In genomic region chr20:9978395-9979004, GRCh38 we compare ENCODE assay signal across 8 cellular contexts. TPM values are rescaled to one million over a fixed set of nuclear protein-coding genes. Genes with fewer than 3 reads are reported as not detected.
DNase-seq lines count a peak whose midpoint lies in the region; ATAC-seq and TF ChIP-seq lines count a peak whose summit lies in the region.

No MANE protein-coding gene starts in this region.

- ATAC-seq in GM18502 (IDR thresholded peaks at IDR 0.05; ENCODE audit: poor library complexity, unreplicated experiment) (peak; percentile 98), HG02798 (IDR thresholded peaks at IDR 0.05; ENCODE audit: poor library complexity, unreplicated experiment) (peak; percentile 98)
- peak; percentile 94 to 97 for ATAC-seq in stimulated activated naive B cell treated with anti-CD40 and anti-IgM and Interleukin-4, amounts not matched to agents 10 μg/mL and 1 μg/mL and 100 μg/mL, for 72 hours (replicated peaks)

- DNase-seq in BJ (ENCODE audit: low read depth) (peak; percentile 49), NB4 (ENCODE audit: low read depth) (peak; percentile 80), SHP77 (lab: John Stamatoyannopoulos, UW) (peak; percentile 80 to 86), cardiac fibroblast (ENCODE audit: low read depth in 2 of 2) (peak; percentile 93), islet precursor cell (peak; percentile 65)
- peak; percentile 51 for DNase-seq in stimulated activated naive B cell treated with anti-CD40 and anti-IgM and Interleukin-4, amounts not matched to agents 10 μg/mL and 1 μg/mL and 100 μg/mL, for 72 hours

- H3K36me3 ChIP-seq in BJ (ENCODE audit: control insufficient read depth, insufficient read depth, low read length) = no peaks in the 10 kb centered on the region

- H3K27me3 ChIP-seq in BJ (ENCODE audit: control insufficient read depth, insufficient read depth, low read length) = no peaks in the 10 kb centered on the region; the same call in none of the 2 replicates

- H3K4me1 Mint-ChIP-seq in stimulated activated naive B cell treated with anti-CD40 and anti-IgM and Interleukin-4, amounts not matched to agents 10 μg/mL and 1 μg/mL and 100 μg/mL, for 72 hours = peaks cover 0 to 1% of the 10 kb centered on the region in 2 donors

- no peak overlapping the region for H3K27ac Mint-ChIP-seq in stimulated activated naive B cell treated with anti-CD40 and anti-IgM and Interleukin-4, amounts not matched to agents 10 μg/mL and 1 μg/mL and 100 μg/mL, for 72 hours

- CTCF ChIA-PET in BJ (lab: Yijun Ruan, JAX) = interaction anchor here (0.6 to 7.7 kb wide), 62 partner anchors 8 to 1565 kb away, joined by 3 to 208 read pairs (median 4); partner anchors contain the start of genes ANKEF1, MKKS and SLX4IP

- no peak overlapping the region for H3K4me3 Mint-ChIP-seq in stimulated activated naive B cell treated with anti-CD40 and anti-IgM and Interleukin-4, amounts not matched to agents 10 μg/mL and 1 μg/mL and 100 μg/mL, for 72 hours

- POLR2A ChIA-PET in BJ (lab: Charles Lee) = no interaction called here

- H3K4me3 ChIP-seq in BJ (ENCODE audit: low read depth, low read length) = no peak overlapping the region
- no peak overlapping the region for H3K4me3 ChIP-seq in NB4 (ENCODE audit: low read depth, low read length)
- H3K4me3 ChIP-seq in cardiac fibroblast (replicated peaks in 1 of 2; ENCODE audit: low read depth in 2 of 2, low read length in 2 of 2) = no peak overlapping the region

- no peak for TF ChIP-seq POLR2A in NB4 (IDR thresholded peaks at IDR 0.05; ENCODE audit: extremely low read depth, insufficient read length)

- H3K27me3 Mint-ChIP-seq in stimulated activated naive B cell treated with anti-CD40 and anti-IgM and Interleukin-4, amounts not matched to agents 10 μg/mL and 1 μg/mL and 100 μg/mL, for 72 hours = peaks cover 9 to 16% of the 10 kb centered on the region in 2 donors

- no peaks in the 10 kb centered on the region for H3K9me3 Mint-ChIP-seq in stimulated activated naive B cell treated with anti-CD40 and anti-IgM and Interleukin-4, amounts not matched to agents 10 μg/mL and 1 μg/mL and 100 μg/mL, for 72 hours

- peak; percentile 71 for TF ChIP-seq CTCF in BJ (IDR thresholded peaks at IDR 0.05; ENCODE audit: insufficient read depth, low read depth, low read length)
- TF ChIP-seq CTCF in NB4 (IDR thresholded peaks at IDR 0.05; ENCODE audit: low read depth, low read length) = peak; percentile 89
- peak; percentile 62 for TF ChIP-seq CTCF in cardiac fibroblast (IDR thresholded peaks at IDR 0.05; ENCODE audit: low read depth, low read length)

- no peaks in the 10 kb centered on the region for H3K36me3 Mint-ChIP-seq in stimulated activated naive B cell treated with anti-CD40 and anti-IgM and Interleukin-4, amounts not matched to agents 10 μg/mL and 1 μg/mL and 100 μg/mL, for 72 hours

RNA-seq across cellular contexts. Expression of gene ANKEF1, which starts 56.3 kb away (rescaled TPM):
- 0.70 and 1.1 TPM in 2 replicates for polyA plus RNA-seq in BJ (2011; rRNA removed)
- polyA minus RNA-seq in BJ (2011; rRNA and poly(A)+ RNA removed) = 0.41 and 0.62 TPM in 2 replicates
